In the genomic region with DNA sequence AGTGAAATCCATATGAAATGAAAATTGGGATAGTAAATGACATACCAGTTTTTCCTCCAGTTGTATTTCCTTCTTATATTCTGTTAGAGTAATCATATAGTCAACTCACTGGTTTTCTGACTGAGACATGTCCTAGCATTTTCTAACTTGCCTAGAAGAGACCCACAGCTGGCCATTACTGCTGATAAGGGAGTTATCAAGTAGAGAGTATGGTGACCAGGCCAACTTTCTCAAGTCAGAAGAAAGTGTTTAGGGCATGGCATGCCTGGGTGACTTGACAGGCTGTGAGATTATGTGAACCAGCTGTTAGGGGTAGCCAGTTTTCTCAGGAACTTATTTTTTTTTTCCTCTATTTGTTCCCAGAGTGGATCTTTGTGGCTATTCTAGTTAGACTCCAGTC, we compare ENCODE assay signal across 17 cellular contexts.
DNase-seq lines count a peak whose midpoint lies in the region; ATAC-seq and TF ChIP-seq lines count a peak whose summit lies in the region.
"Had no signal": no experiment of that assay in that cellular context is flagged by ENCODE, and none has a peak within 500 bp of the region (broad histone marks: within the 10 kb centered on the region; RNA-seq: fewer than 3 reads in every experiment).

No MANE protein-coding gene starts in this region.

- H2BK5ac ChIP-seq in IMR-90 (ENCODE audit: low read depth, low read length, poor library complexity, severe bottlenecking) = no peak overlapping the region

- H3K4me2 ChIP-seq in IMR-90 (ENCODE audit: low read depth, low read length) = no peak overlapping the region
- H3K4me2 ChIP-seq: GM23338 had no signal

- no peak overlapping the region for H3K23ac ChIP-seq in IMR-90 (ENCODE audit: low read depth, low read length)

- CTCF ChIA-PET in IMR-90 (lab: Yijun Ruan, JAX) = no interaction called here

- no peaks in the 10 kb centered on the region for H3K27me3 ChIP-seq in right atrium auricular region
- H3K27me3 ChIP-seq in IMR-90 (ENCODE audit: control insufficient read depth, insufficient read depth, low read length) = no peaks in the 10 kb centered on the region
- H3K27me3 ChIP-seq: MG63 had no signal

- H2BK120ac ChIP-seq in IMR-90 (ENCODE audit: low read depth, low read length) = no peak overlapping the region

- POLR2A ChIA-PET in IMR-90 (lab: Charles Lee; ENCODE audit: unreplicated experiment) = no interaction called here

- TF ChIP-seq CTCF in right atrium auricular region (IDR thresholded peaks at IDR 0.05) = no peak
- TF ChIP-seq CTCF in IMR-90 (conservative IDR thresholded peaks at IDR 0.05; ENCODE audit: low read depth, low read length) = no peak
- TF ChIP-seq CTCF in fibroblast of villous mesenchyme (IDR thresholded peaks at IDR 0.05; ENCODE audit: insufficient read depth, low read depth, low read length) = no peak
- no peak for TF ChIP-seq CTCF in GM13977 (IDR thresholded peaks at IDR 0.05; ENCODE audit: extremely low read depth, insufficient read depth, missing control alignments)
- no peak for TF ChIP-seq CTCF in natural killer cell (IDR thresholded peaks at IDR 0.05)

- H3K36me3 Mint-ChIP-seq in natural killer cell = peaks cover 11% of the 10 kb centered on the region

- H3K9me3 ChIP-seq in right atrium auricular region = peaks cover 0 to 8% of the 10 kb centered on the region in 2 donors
- peaks cover 3% of the 10 kb centered on the region; the same call in 1 of the 2 replicates for H3K9me3 ChIP-seq in IMR-90 (ENCODE audit: control insufficient read depth, insufficient read depth, low read length)
- H3K9me3 ChIP-seq: MG63 had no signal

- H3K9ac ChIP-seq in IMR-90 (ENCODE audit: low read depth, low read length) = no peak overlapping the region

- ATAC-seq in left cardiac atrium (peak; percentile 34 to 43), IMR-90 (ENCODE audit: low read depth) (peak; percentile 61), natural killer cell (no peak)
- ATAC-seq: GM23338 had no signal

- no peak overlapping the region for H3K18ac ChIP-seq in IMR-90 (ENCODE audit: low read depth, low read length)

- H2BK20ac ChIP-seq in IMR-90 (ENCODE audit: low read depth, low read length) = no peak overlapping the region

- no peak overlapping the region for H3K56ac ChIP-seq in IMR-90 (ENCODE audit: extremely low read depth, insufficient read depth, low read length)

- H3K79me1 ChIP-seq in IMR-90 (ENCODE audit: low read depth in 1 of 2, low read length in 2 of 2) = no peaks in the 10 kb centered on the region; a peak in 1 of 4 replicates

- no peak overlapping the region for H2BK15ac ChIP-seq in IMR-90 (ENCODE audit: low read depth, low read length)

- no peak overlapping the region for H3K27ac ChIP-seq in right atrium auricular region
- H3K27ac ChIP-seq in IMR-90 (ENCODE audit: insufficient read depth, low read length) = peak overlapping the region; percentile 13; the same call in 1 of the 2 replicates
- H3K27ac ChIP-seq: C4-2B had no signal

- H3K4me1 Mint-ChIP-seq in natural killer cell = no peaks in the 10 kb centered on the region
- H3K4me1 Mint-ChIP-seq: GM23338 had no signal

- H3K4me1 ChIP-seq in right atrium auricular region = no peaks in the 10 kb centered on the region
- H3K4me1 ChIP-seq in IMR-90 (ENCODE audit: control insufficient read depth, insufficient read depth, low read length) = peaks cover 3% of the 10 kb centered on the region

- no TSS peak for BruUV-seq in IMR-90 (replicated peaks; lab: Mats Ljungman, UMichigan)

- H4K20me1 ChIP-seq in IMR-90 (ENCODE audit: insufficient read depth, low read length) = no peaks in the 10 kb centered on the region

- no peak for TF ChIP-seq POLR2A in IMR-90 (IDR thresholded peaks at IDR 0.05; ENCODE audit: low read depth, low read length)

- no peak overlapping the region for H3K4me3 Mint-ChIP-seq in natural killer cell
- H3K4me3 Mint-ChIP-seq: GM23338 had no signal

- no peak for TF ChIP-seq RAD21 in IMR-90 (IDR thresholded peaks at IDR 0.05; ENCODE audit: low read length)

- no peaks in the 10 kb centered on the region for H3K27me3 Mint-ChIP-seq in natural killer cell (ENCODE audit: low read depth in 2 of 2)

- H3K9me3 Mint-ChIP-seq in natural killer cell = no peaks in the 10 kb centered on the region

- no peaks in the 10 kb centered on the region for H3K9me1 ChIP-seq in IMR-90 (ENCODE audit: insufficient read depth, low read length)

- H2AK5ac ChIP-seq in IMR-90 (ENCODE audit: low read depth, low read length) = no peak overlapping the region

- H3K36me3 ChIP-seq in right atrium auricular region (peaks cover 9% of the 10 kb centered on the region), IMR-90 (ENCODE audit: control insufficient read depth, insufficient read depth, low read length) (peaks cover 3% of the 10 kb centered on the region; the same call in 1 of the 2 replicates)
- H3K36me3 ChIP-seq: MG63 had no signal

- in situ Hi-C loops in IMR-90 (cut with MboI; ENCODE audit: low sequenced_read_pairs) (no loop called here), GM13977 (cut with MboI; ENCODE audit: low pct_unique_long_range_greater_than_20kb, low sequenced_read_pairs, unreplicated experiment) (no loop called here)

- no peak overlapping the region for H3K4me3 ChIP-seq in right atrium auricular region
- H3K4me3 ChIP-seq in IMR-90 (ENCODE audit: insufficient read depth, low read depth, low read length) = no peak overlapping the region
- no peak overlapping the region for H3K4me3 ChIP-seq in fibroblast of villous mesenchyme (ENCODE audit: low read depth, low read length)
- H3K4me3 ChIP-seq: GM23338, MG63 had no signal

- no peak for DNase-seq in left cardiac atrium
- DNase-seq in right atrium auricular region (ENCODE audit: low spot score) = no peak
- DNase-seq in IMR-90 = peak; percentile 23
- DNase-seq in fibroblast of villous mesenchyme (ENCODE audit: low read depth) = peak; percentile 70
- no peak for DNase-seq in GM13977 (ENCODE audit: low spot score)
- DNase-seq in natural killer cell = no peak
- DNase-seq in NCI-H774 (lab: John Stamatoyannopoulos, UW) = no peak
- DNase-seq: COR-L47; Karpas-422; MG63; NCI-H1092; NCI-H1694 treated with DMSO at 0.1 percent for 48 hours; NCI-H226; NCI-H524 treated with DMSO at 0.1 percent for 48 hours; NK-92 treated with Interleukin-12 subunit alpha and Interleukin-12 subunit beta, amount 100 ng/mL, for 24 hours had no signal

- H3K14ac ChIP-seq in IMR-90 (replicated peaks; ENCODE audit: low read depth, low read length) = no peak overlapping the region

- no peak overlapping the region for H4K8ac ChIP-seq in IMR-90 (ENCODE audit: low read depth in 2 of 2, low read length in 2 of 2)

- no peak overlapping the region for H2AFZ ChIP-seq in IMR-90 (replicated peaks; ENCODE audit: low read length, poor library complexity)
- H2AFZ ChIP-seq: GM23338 had no signal

- no peak overlapping the region for H2AK9ac ChIP-seq in IMR-90 (replicated peaks; ENCODE audit: low read depth, low read length, poor library complexity)

- dilution Hi-C loops in IMR-90 (cut with HindIII; ENCODE audit: low sequenced_read_pairs, unreplicated experiment) = no loop called here

- no peak overlapping the region for H4K91ac ChIP-seq in IMR-90 (ENCODE audit: insufficient read depth, low read depth, low read length)

- H4K5ac ChIP-seq in IMR-90 (ENCODE audit: low read depth, low read length) = no peak overlapping the region

- H3K4ac ChIP-seq in IMR-90 (ENCODE audit: low read depth, low read length) = no peak overlapping the region

- intact Hi-C loops in left cardiac atrium (cut with DNase I) = no loop called here
- intact Hi-C loops in IMR-90 (cut with micrococcal nuclease) = loop anchor here (10.0 kb wide), 1 partner anchor 113 kb away; no protein-coding TSS in a partner anchor
- intact Hi-C loops in natural killer cell (cut with micrococcal nuclease) = no loop called here

- H3K27ac Mint-ChIP-seq in natural killer cell = no peak overlapping the region
- H3K27ac Mint-ChIP-seq: GM23338 had no signal

TF ChIP-seq in IMR-90, 13 proteins besides CTCF, POLR2A, EP300 and RAD21:
- TF ChIP-seq MXI1 (IDR thresholded peaks at IDR 0.05; ENCODE audit: borderline replicate concordance, low read depth, low read length) (no peak), RFX5 (IDR thresholded peaks at IDR 0.05; ENCODE audit: low read depth, low read length) (no peak), CEBPB (IDR thresholded peaks at IDR 0.05; ENCODE audit: low read depth, low read length) (no peak), RCOR1 (IDR thresholded peaks at IDR 0.05; ENCODE audit: insufficient replicate concordance, low read length) (no peak), FOS (IDR thresholded peaks at IDR 0.05; ENCODE audit: low read depth, low read length) (no peak)
- TF ChIP-seq, protein P1, sequence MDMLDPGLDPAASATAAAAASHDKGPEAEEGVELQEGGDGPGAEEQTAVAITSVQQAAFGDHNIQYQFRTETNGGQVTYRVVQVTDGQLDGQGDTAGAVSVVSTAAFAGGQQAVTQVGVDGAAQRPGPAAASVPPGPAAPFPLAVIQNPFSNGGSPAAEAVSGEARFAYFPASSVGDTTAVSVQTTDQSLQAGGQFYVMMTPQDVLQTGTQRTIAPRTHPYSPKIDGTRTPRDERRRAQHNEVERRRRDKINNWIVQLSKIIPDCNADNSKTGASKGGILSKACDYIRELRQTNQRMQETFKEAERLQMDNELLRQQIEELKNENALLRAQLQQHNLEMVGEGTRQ (IDR thresholded peaks at IDR 0.05; ENCODE audit: low read depth, low read length) = no peak
- TF ChIP-seq, protein P2, sequence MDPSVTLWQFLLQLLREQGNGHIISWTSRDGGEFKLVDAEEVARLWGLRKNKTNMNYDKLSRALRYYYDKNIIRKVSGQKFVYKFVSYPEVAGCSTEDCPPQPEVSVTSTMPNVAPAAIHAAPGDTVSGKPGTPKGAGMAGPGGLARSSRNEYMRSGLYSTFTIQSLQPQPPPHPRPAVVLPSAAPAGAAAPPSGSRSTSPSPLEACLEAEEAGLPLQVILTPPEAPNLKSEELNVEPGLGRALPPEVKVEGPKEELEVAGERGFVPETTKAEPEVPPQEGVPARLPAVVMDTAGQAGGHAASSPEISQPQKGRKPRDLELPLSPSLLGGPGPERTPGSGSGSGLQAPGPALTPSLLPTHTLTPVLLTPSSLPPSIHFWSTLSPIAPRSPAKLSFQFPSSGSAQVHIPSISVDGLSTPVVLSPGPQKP (IDR thresholded peaks at IDR 0.05; ENCODE audit: borderline replicate concordance, low read depth, low read length) = no peak

Comparison
In these comparisons a context has a peak if more than half of its experiments do, and no peak if none do; other contexts are left out.
1. ATAC-seq: peak in left cardiac atrium (2 of 2) and IMR-90 (single experiment); none in natural killer cell (0 of 3).
2. DNase-seq: peak in IMR-90 (single experiment) and fibroblast of villous mesenchyme (single experiment); none in left cardiac atrium (single experiment), right atrium auricular region (single experiment), GM13977 (single experiment), natural killer cell (single experiment) and NCI-H774 (single experiment).